Comparison of ENCODE assay signal across 14 cellular contexts in the genomic region with DNA sequence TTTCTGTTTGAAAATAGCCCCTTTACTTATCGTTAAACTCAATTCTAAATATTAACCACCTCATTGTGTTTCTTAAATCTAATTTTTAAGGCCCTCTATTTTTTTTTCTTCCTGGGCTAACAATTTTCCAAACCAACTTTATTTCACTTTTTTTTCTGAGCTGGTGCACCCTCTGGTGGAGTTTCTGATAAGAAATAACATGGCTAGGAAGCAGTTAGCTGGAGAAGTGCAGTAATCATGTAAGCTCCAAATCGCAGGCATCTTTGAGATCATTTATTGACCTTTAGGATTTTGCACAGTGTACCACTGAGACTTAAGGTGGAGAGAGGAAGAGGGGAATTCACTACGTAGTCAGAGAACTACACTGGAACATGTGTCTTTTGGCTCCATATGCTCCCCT. TPM values are rescaled to one million over a fixed set of nuclear protein-coding genes. Genes with fewer than 3 reads are reported as not detected.
DNase-seq lines count a peak whose midpoint lies in the region; ATAC-seq and TF ChIP-seq lines count a peak whose summit lies in the region.
"Had no signal": no experiment of that assay in that cellular context is flagged by ENCODE, and none has a peak within 500 bp of the region (broad histone marks: within the 10 kb centered on the region; RNA-seq: fewer than 3 reads in every experiment).

No MANE protein-coding gene starts in this region.

- H3K27me3 Mint-ChIP-seq in type B pancreatic cell: peaks cover 3% of the 10 kb centered on the region

- intact Hi-C loops in Panc1 (cut with micrococcal nuclease; ENCODE audit: unreplicated experiment): loop anchor here (5.0 kb wide), 1 partner anchor 216 kb away; no protein-coding TSS in a partner anchor

- H3K9me3 Mint-ChIP-seq in type B pancreatic cell: no peaks in the 10 kb centered on the region

- H3K9ac ChIP-seq in fibroblast of lung (ENCODE audit: insufficient read depth, low read length): no peak overlapping the region

- POLR2A ChIA-PET in Panc1 (lab: Charles Lee): interaction anchor here (0.7 kb wide), 1 partner anchor 14 kb away, joined by 3 read pairs; no protein-coding TSS in a partner anchor

- H3K4me3 Mint-ChIP-seq in type B pancreatic cell: no peak overlapping the region
- H3K4me3 Mint-ChIP-seq: IgD-negative memory B cell had no signal

- no peaks in the 10 kb centered on the region for H3K36me3 ChIP-seq in Panc1 (ENCODE audit: control insufficient read depth, insufficient read depth, low read length)
- H3K36me3 ChIP-seq in fibroblast of lung (ENCODE audit: control insufficient read depth, insufficient read depth, low read length): no peaks in the 10 kb centered on the region
- H3K36me3 ChIP-seq: colonic mucosa had no signal

- H4K20me1 ChIP-seq in fibroblast of lung (ENCODE audit: control insufficient read depth, extremely low read depth, insufficient read depth, low read length): no peaks in the 10 kb centered on the region

- H3K4me3 ChIP-seq in Panc1 (ENCODE audit: low read depth in 2 of 2, low read length in 2 of 2) (no peak overlapping the region), fibroblast of lung (replicated peaks in 1 of 4; ENCODE audit: control extremely low read depth in 1 of 4, insufficient read depth in 1 of 4, low read depth in 3 of 4, low read length in 4 of 4) (no peak overlapping the region)
- H3K4me3 ChIP-seq: colonic mucosa, skin epidermis had no signal

- CTCF ChIA-PET in Panc1 (lab: Charles Lee): interaction anchor here (0.6 to 0.7 kb wide), 4 partner anchors 17 to 486 kb away, joined by 3 to 4 read pairs (median 3); no protein-coding TSS in a partner anchor

- no TSS peak for BruUV-seq in Panc1 (replicated peaks; lab: Mats Ljungman, UMichigan)

- TF ChIP-seq CTCF in Panc1 (IDR thresholded peaks at IDR 0.05): peak; percentile 58; the same call in 1 of the 2 replicates
- peak; percentile 44 to 54 for TF ChIP-seq CTCF in fibroblast of lung (conservative IDR thresholded peaks at IDR 0.05 in 1 of 2, IDR thresholded peaks at IDR 0.05 in 1 of 2; ENCODE audit: low read depth in 1 of 2, low read length in 2 of 2)
- peak; percentile 58 for TF ChIP-seq CTCF in type B pancreatic cell (conservative IDR thresholded peaks at IDR 0.05)

- peak overlapping the region; percentile 14 for H2AFZ ChIP-seq in fibroblast of lung (ENCODE audit: low read length)

- no peaks in the 10 kb centered on the region for H3K36me3 Mint-ChIP-seq in type B pancreatic cell
- H3K36me3 Mint-ChIP-seq: IgD-negative memory B cell had no signal

- H3K27me3 ChIP-seq in Panc1 (ENCODE audit: control insufficient read depth, insufficient read depth, low read length) (no peaks in the 10 kb centered on the region), fibroblast of lung (ENCODE audit: control insufficient read depth, insufficient read depth, low read length) (no peaks in the 10 kb centered on the region)
- H3K27me3 ChIP-seq: colonic mucosa had no signal

- no peak overlapping the region for H3K27ac ChIP-seq in Panc1 (ENCODE audit: low read length)
- no peak overlapping the region for H3K27ac ChIP-seq in fibroblast of lung (ENCODE audit: insufficient read depth, low read length)
- H3K27ac ChIP-seq: colonic mucosa, skin epidermis had no signal

- H3K4me2 ChIP-seq in fibroblast of lung (ENCODE audit: extremely low read depth, insufficient read depth, low read length): no peak overlapping the region

- H3K4me1 ChIP-seq in Panc1 (ENCODE audit: control insufficient read depth, insufficient read depth, low read length): no peaks in the 10 kb centered on the region
- H3K4me1 ChIP-seq in fibroblast of lung (ENCODE audit: control insufficient read depth, extremely low read depth, insufficient read depth, low read length): no peaks in the 10 kb centered on the region
- H3K4me1 ChIP-seq: colonic mucosa had no signal

- in situ Hi-C loops in Panc1 (cut with HindIII; ENCODE audit: low pct_unique_long_range_greater_than_20kb, low sequenced_read_pairs): no loop called here

- H3K79me2 ChIP-seq in fibroblast of lung (ENCODE audit: control insufficient read depth, insufficient read depth, low read length): no peaks in the 10 kb centered on the region

- DNase-seq in NCI-H82 (lab: John Stamatoyannopoulos, UW) (peak; percentile 20), NCI-H82 treated with DMSO at 0.1 percent for 48 hours (lab: John Stamatoyannopoulos, UW; ENCODE audit: unreplicated experiment) (no peak), Panc1 (ENCODE audit: low read depth, low spot score) (no peak), fibroblast of lung (ENCODE audit: low read depth in 2 of 2) (peak in 1 of 2 donors; percentile 43), type B pancreatic cell (ENCODE audit: extremely low spot score, unreplicated experiment) (no peak), iPS-NIHi7 (ENCODE audit: extremely low spot score) (no peak), 8988T (no peak)
- no peak for DNase-seq in activated CD8-positive, alpha-beta memory T cell treated with anti-CD3 and anti-CD28 coated beads, Interleukin-2, amount 50 U/mL, for 4 hours
- DNase-seq: colonic mucosa; left cardiac atrium; SHP77; stimulated activated naive CD8-positive, alpha-beta T cell treated with anti-CD3 and anti-CD28 coated beads, Interleukin-15, Interleukin-2, amounts not matched to agents 100 U/mL and 50 U/mL, for 24 hours had no signal

- no peak for ATAC-seq in Panc1
- ATAC-seq: left cardiac atrium; stimulated activated naive CD8-positive, alpha-beta T cell treated with anti-CD3 and anti-CD28 coated beads, Interleukin-15, Interleukin-2, amounts not matched to agents 100 U/mL and 50 U/mL, for 24 hours had no signal

- H3K4me1 Mint-ChIP-seq in type B pancreatic cell (ENCODE audit: unreplicated experiment): peaks cover 11% of the 10 kb centered on the region
- H3K4me1 Mint-ChIP-seq: IgD-negative memory B cell had no signal

- H3K27ac Mint-ChIP-seq in type B pancreatic cell: no peak overlapping the region
- H3K27ac Mint-ChIP-seq: IgD-negative memory B cell had no signal

- H3K9me3 ChIP-seq in Panc1 (ENCODE audit: control insufficient read depth, insufficient read depth, low read depth, low read length): no peaks in the 10 kb centered on the region
- no peaks in the 10 kb centered on the region for H3K9me3 ChIP-seq in fibroblast of lung (ENCODE audit: control insufficient read depth, insufficient read depth, low read depth, low read length)
- H3K9me3 ChIP-seq: colonic mucosa had no signal

RNA-seq across cellular contexts. Expression of gene TMEM207, which starts 6.4 kb away (rescaled TPM):
- not detected for total RNA-seq in Panc1 (2021; ENCODE audit: unreplicated experiment)
- polyA plus RNA-seq in Panc1 (2012; ENCODE audit: insufficient read length): not detected
- not detected in 2 replicates for total RNA-seq in fibroblast of lung
- polyA plus RNA-seq in fibroblast of lung: not detected in 2 replicates
- polyA plus RNA-seq in fibroblast of lung (2012): not detected in 2 replicates
- polyA minus RNA-seq in fibroblast of lung (ENCODE audit: low replicate concordance): not detected in 2 replicates
- not detected in 2 replicates for total RNA-seq in type B pancreatic cell (ENCODE audit: low replicate concordance)
- total RNA-seq: colonic mucosa, left cardiac atrium had no signal
- polyA plus RNA-seq: IgD-negative memory B cell had no signal

RNA-seq across cellular contexts. Expression of gene CLDN16, which starts 55.3 kb away (rescaled TPM):
- total RNA-seq in Panc1 (2021; ENCODE audit: unreplicated experiment) (not detected), fibroblast of lung (under 0.01 and 0.33 TPM in 2 replicates), type B pancreatic cell (ENCODE audit: low replicate concordance) (0.10 TPM in 1 of 2 replicates, not detected in the other)
- not detected for polyA plus RNA-seq in Panc1 (2012; ENCODE audit: insufficient read length)
- 0.08 and 0.10 TPM in 2 replicates for polyA plus RNA-seq in fibroblast of lung
- 0.06 TPM in 1 of 2 replicates, not detected in the other for polyA plus RNA-seq in fibroblast of lung (2012)
- polyA minus RNA-seq in fibroblast of lung (ENCODE audit: low replicate concordance): not detected in 2 replicates
- total RNA-seq: colonic mucosa had no signal
- polyA plus RNA-seq: IgD-negative memory B cell had no signal
